Comparison of ENCODE assay signal across 13 cellular contexts in genomic region chr3:10546181-10546624, GRCh38. TPM values are rescaled to one million over a fixed set of nuclear protein-coding genes. Genes with fewer than 3 reads are reported as not detected.
"Had no signal": no experiment of that assay in that cellular context is flagged by ENCODE, and none has a peak within 500 bp of the region (broad histone marks: within the 10 kb centered on the region; RNA-seq: fewer than 3 reads in every experiment).

No MANE protein-coding gene starts in this region.

- ATAC-seq: activated T-cell treated with anti-CD3 and anti-CD28 coated beads, Interleukin-2, amount 50 U/mL, for 72 hours; right lobe of liver had no signal

- H3K4me3 Mint-ChIP-seq: activated T-cell treated with anti-CD3 and anti-CD28 coated beads, Interleukin-2, amount 50 U/mL, for 72 hours; neural crest cell had no signal

- H3K27ac Mint-ChIP-seq: activated T-cell treated with anti-CD3 and anti-CD28 coated beads, Interleukin-2, amount 50 U/mL, for 72 hours had no signal

- DNase-seq: activated CD4-positive, alpha-beta T cell treated with anti-CD3 and anti-CD28 coated beads for 48 hours; activated naive CD4-positive, alpha-beta T cell; activated T-cell treated with anti-CD3 and anti-CD28 coated beads, Interleukin-2, amount 50 U/mL, for 72 hours; aorta; esophagus squamous epithelium; foreskin fibroblast; stimulated activated CD4-positive, alpha-beta T cell treated with anti-CD3 and anti-CD28 coated beads, Interleukin-1b, Interleukin-23, amount 100 ng/mL, for 48 hours; stimulated activated naive CD4-positive, alpha-beta T cell treated with Interleukin-2 at 50 U/mL for 16 hours; T-helper 1 cell; upper lobe of left lung had no signal

RNA-seq across cellular contexts. Expression of gene ATP2B2, which starts 40.8 kb away (rescaled TPM):
- total RNA-seq: activated T-cell treated with anti-CD3 and anti-CD28 coated beads, Interleukin-2, amount 50 U/mL, for 72 hours; SK-MEL-5 had no signal
